In genomic region chr3:21638488-21638887, GRCh38 we compare ENCODE assay signal across 8 cellular contexts.
"Had no signal": no experiment of that assay in that cellular context is flagged by ENCODE, and none has a peak within 500 bp of the region (broad histone marks: within the 10 kb centered on the region; RNA-seq: fewer than 3 reads in every experiment).

No MANE protein-coding gene starts in this region.

- ATAC-seq: GM23338, K562 had no signal

- FAIRE-seq: H1, H54, HTR-8/SVneo, K562 had no signal

- DNase-seq: H9, HCEC 1CT, IMR-90 had no signal

- H3K27ac Mint-ChIP-seq: GM23338, H9 had no signal

- H3K4me3 Mint-ChIP-seq: GM23338, H9 had no signal

- H3K9me3 Mint-ChIP-seq: H9 had no signal
